Comparison of ENCODE assay signal across 15 cellular contexts in genomic region chr4:38109370-38109769, GRCh38.
"Had no signal": no experiment of that assay in that cellular context is flagged by ENCODE, and none has a peak within 500 bp of the region (broad histone marks: within the 10 kb centered on the region; RNA-seq: fewer than 3 reads in every experiment).

No MANE protein-coding gene starts in this region.

- H3K27me3 Mint-ChIP-seq: activated naive CD8-positive, alpha-beta T cell treated with anti-CD3 and anti-CD28 coated beads, Interleukin-2, amount 10 ng/mL, durations not matched to agents 7 days and 5 days had no signal

- H3K27me3 ChIP-seq: foreskin keratinocyte, ovary, thyroid gland, uterus had no signal

- H3K36me3 ChIP-seq: ovary, uterus had no signal

- H3K9me3 ChIP-seq: ovary, thyroid gland, uterus had no signal

- H3K27ac Mint-ChIP-seq: activated naive CD8-positive, alpha-beta T cell treated with anti-CD3 and anti-CD28 coated beads, Interleukin-2, amount 10 ng/mL, durations not matched to agents 7 days and 5 days; natural killer cell; T-helper 2 cell treated with Interferon-gamma antibody and Interleukin-4, amounts not matched to agents 5 μg/mL and 100 μg/mL, for 36 hours had no signal

- H3K4me3 Mint-ChIP-seq: activated naive CD8-positive, alpha-beta T cell treated with anti-CD3 and anti-CD28 coated beads, Interleukin-2, amount 10 ng/mL, durations not matched to agents 7 days and 5 days; activated T-cell treated with anti-CD3 and anti-CD28 coated beads, Interleukin-2, amount 50 U/mL, for 4 hours; natural killer cell; T-helper 2 cell treated with Interferon-gamma antibody and Interleukin-4, amounts not matched to agents 5 μg/mL and 100 μg/mL, for 36 hours had no signal

- ATAC-seq: activated CD4-positive, CD25-positive, alpha-beta regulatory T cell treated with anti-CD3 and anti-CD28 coated beads, Interleukin-2, amount 50 U/mL, for 24 hours; activated T-cell treated with anti-CD3 and anti-CD28 coated beads, Interleukin-2, amount 50 U/mL, for 4 hours; foreskin keratinocyte; natural killer cell had no signal

- H3K4me3 ChIP-seq: ovary, thyroid gland, uterus had no signal

- H3K9me3 Mint-ChIP-seq: activated naive CD8-positive, alpha-beta T cell treated with anti-CD3 and anti-CD28 coated beads, Interleukin-2, amount 10 ng/mL, durations not matched to agents 7 days and 5 days; activated T-cell treated with anti-CD3 and anti-CD28 coated beads, Interleukin-2, amount 50 U/mL, for 4 hours; natural killer cell; T-helper 2 cell treated with Interferon-gamma antibody and Interleukin-4, amounts not matched to agents 5 μg/mL and 100 μg/mL, for 36 hours had no signal

- DNase-seq: activated CD4-positive, alpha-beta T cell treated with anti-CD3 and anti-CD28 coated beads, Interleukin-2, amount 50 U/mL, for 48 hours; activated gamma-delta T cell treated with Interleukin-2 at 50 U/mL for 16 hours; activated naive CD8-positive, alpha-beta T cell treated with anti-CD3 and anti-CD28 coated beads, Interleukin-2, amount 10 ng/mL, durations not matched to agents 7 days and 5 days; activated T-cell treated with anti-CD3 and anti-CD28 coated beads, Interleukin-2, amount 50 U/mL, for 4 hours; anterior cingulate cortex; foreskin keratinocyte; head of caudate nucleus; mammary epithelial cell; natural killer cell; ovary; stimulated activated CD4-positive, alpha-beta T cell treated with anti-CD3 and anti-CD28 coated beads, Interleukin-4, amount 100 ng/mL, for 4 hours; thyroid gland; uterus had no signal

- H3K27ac ChIP-seq: foreskin keratinocyte, ovary, thyroid gland had no signal
